Comparison of ENCODE assay signal across 8 cellular contexts in genomic region chr11:121194731-121195596, GRCh38.
DNase-seq lines count a peak whose midpoint lies in the region; ATAC-seq and FAIRE-seq lines count a peak whose summit lies in the region.

No MANE protein-coding gene starts in this region.

- H3K27me3 Mint-ChIP-seq in memory B cell: peaks cover 7% of the 10 kb centered on the region

- no peaks in the 10 kb centered on the region for H3K9me3 Mint-ChIP-seq in memory B cell

- peaks cover 3% of the 10 kb centered on the region for H3K36me3 Mint-ChIP-seq in memory B cell

- H3K4me3 Mint-ChIP-seq in memory B cell: peak overlapping the region; percentile 42

- peak; percentile 53 for FAIRE-seq in G401.6 (lab: Jason Lieb, UNC)

- ATAC-seq in HG02798 (IDR thresholded peaks at IDR 0.05; ENCODE audit: poor library complexity, unreplicated experiment) (peak; percentile 70), memory B cell (ENCODE audit: low read depth) (peak; percentile 78), GM19023 (IDR thresholded peaks at IDR 0.05; ENCODE audit: unreplicated experiment) (no peak)

- no peak overlapping the region for H3K27ac Mint-ChIP-seq in memory B cell

- DNase-seq in NCI-H2196 treated with DMSO at 0.1 percent for 48 hours (lab: John Stamatoyannopoulos, UW; ENCODE audit: unreplicated experiment) (peak; percentile 7), ecto neural progenitor cell (ENCODE audit: low spot score) (peak; percentile 66), memory B cell (ENCODE audit: low spot score in 2 of 2) (peak; percentile 60 to 70)
- DNase-seq in activated CD4-positive, alpha-beta T cell treated with anti-CD3 and anti-CD28 coated beads for 48 hours: peak; percentile 62
- DNase-seq in stimulated activated CD8-positive, alpha-beta memory T cell treated with anti-CD3 and anti-CD28 coated beads, Interleukin-7, amount 100 ng/mL, for 4 hours (ENCODE audit: low read depth in 2 of 2): peak; percentile 11 to 34

- peaks cover 7% of the 10 kb centered on the region for H3K4me1 Mint-ChIP-seq in memory B cell

Comparison
In these comparisons a context has a peak if more than half of its experiments do, and no peak if none do; other contexts are left out.
1. DNase-seq: peak in every context shown above with its lines; median percentile 66 in ecto neural progenitor cell; 65 in memory B cell; 62 in activated CD4-positive, alpha-beta T cell treated with anti-CD3 and anti-CD28 coated beads for 48 hours; 22 in stimulated activated CD8-positive, alpha-beta memory T cell treated with anti-CD3 and anti-CD28 coated beads, Interleukin-7, amount 100 ng/mL, for 4 hours; 7 in NCI-H2196 treated with DMSO at 0.1 percent for 48 hours.